In the genomic region with DNA sequence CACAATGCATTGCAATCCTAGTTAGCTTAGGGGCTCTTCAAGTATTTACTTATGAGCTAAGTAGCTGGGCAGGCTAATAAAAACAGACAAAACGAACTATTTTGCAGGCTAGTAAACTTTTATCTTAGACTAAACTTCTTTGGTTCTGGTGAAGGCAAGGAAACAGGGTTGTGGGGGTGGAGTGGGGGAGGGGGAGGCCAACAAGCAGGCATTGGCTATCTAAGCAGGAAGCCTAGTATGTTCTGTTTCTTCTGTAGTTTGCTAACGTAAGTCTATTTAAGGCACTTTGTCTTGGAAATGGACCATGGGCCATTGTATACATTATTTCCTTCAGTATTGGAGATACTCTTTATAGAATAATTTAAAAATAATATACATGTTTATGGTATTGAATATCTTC, we compare ENCODE assay signal across 2 cellular contexts. TPM values are rescaled to one million over a fixed set of nuclear protein-coding genes. Genes with fewer than 3 reads are reported as not detected.
"Had no signal": no experiment of that assay in that cellular context is flagged by ENCODE, and none has a peak within 500 bp of the region (broad histone marks: within the 10 kb centered on the region; RNA-seq: fewer than 3 reads in every experiment).

No MANE protein-coding gene starts in this region.

RNA-seq across cellular contexts. Expression of gene GYPE, which starts 35.3 kb away (rescaled TPM):
- total RNA-seq: M059J, PC-3 had no signal
